Comparison of ENCODE assay signal across 1 cellular context in genomic region chr9:136181784-136182421, GRCh38.
TF ChIP-seq lines count a peak whose summit lies in the region.

No MANE protein-coding gene starts in this region.

TF ChIP-seq in WTC11, 78 proteins besides CTCF, POLR2A, EP300 and RAD21 (continued from another document):
- no peak for TF ChIP-seq TCF7 (CRISPR knock-in tag; IDR thresholded peaks at IDR 0.05; ENCODE audit: low read depth)
- no peak for TF ChIP-seq FOXK1 (CRISPR knock-in tag; IDR thresholded peaks at IDR 0.05)
- TF ChIP-seq ZNF219 (CRISPR knock-in tag; IDR thresholded peaks at IDR 0.05; ENCODE audit: borderline replicate concordance), result no peak
- no peak for TF ChIP-seq GABPB1 (CRISPR knock-in tag; IDR thresholded peaks at IDR 0.05)
